ENCODE assay signal across 8 cellular contexts in genomic region chr2:196131384-196131861, GRCh38. TPM values are rescaled to one million over a fixed set of nuclear protein-coding genes. Genes with fewer than 3 reads are reported as not detected.
A peak's percentile ranks its signal among the peaks of the same experiment; 100 is the strongest.
DNase-seq lines count a peak whose midpoint lies in the region; ATAC-seq, FAIRE-seq and TF ChIP-seq lines count a peak whose summit lies in the region.

No MANE protein-coding gene starts in this region.

- CTCF ChIA-PET in CD4-positive, alpha-beta T cell (lab: Charles Lee), result interaction anchor here (0.7 to 0.8 kb wide), 3 partner anchors 9 to 206 kb away, joined by 3 read pairs; no protein-coding TSS in a partner anchor

- H3K9ac ChIP-seq in GM23248, result no peak overlapping the region
- no peak overlapping the region for H3K9ac ChIP-seq in kidney (ENCODE audit: low read length in 2 of 2)

- no peak overlapping the region for H3K27ac ChIP-seq in CD4-positive, alpha-beta T cell (ENCODE audit: low read depth, low read length)
- H3K27ac ChIP-seq in GM23248 (no peak overlapping the region), SJCRH30 (no peak overlapping the region), kidney (ENCODE audit: low read depth in 2 of 2, low read length in 2 of 2) (no peak overlapping the region)

- peak overlapping the region; percentile 77 for H3K27ac Mint-ChIP-seq in CD4-positive, alpha-beta T cell
- H3K27ac Mint-ChIP-seq in stimulated activated naive B cell treated with anti-CD40 and anti-IgM and Interleukin-4, amounts not matched to agents 10 μg/mL and 1 μg/mL and 100 μg/mL, for 72 hours, result peak overlapping the region; percentile 89

- H3K9me3 ChIP-seq in CD4-positive, alpha-beta T cell (ENCODE audit: control insufficient read depth, low read length), result peaks cover 61% of the 10 kb centered on the region
- H3K9me3 ChIP-seq in GM23248 (ENCODE audit: low read depth) (no peaks in the 10 kb centered on the region), SJCRH30 (replicated peaks) (peaks cover 45% of the 10 kb centered on the region), kidney (ENCODE audit: control insufficient read depth in 1 of 2, low read length in 2 of 2) (peaks cover 17 to 42% of the 10 kb centered on the region in 2 donors)

- peaks cover 9% of the 10 kb centered on the region; the same call in 1 of the 2 replicates for H3F3A ChIP-seq in GM23248 (ENCODE audit: insufficient read depth)

- 54 to 68% methylated on average over 6 of the region's 6 CpGs for WGBS in GM23248 (ENCODE audit: low coverage in 1 of 2, low lambda C conversion rate in 2 of 2, missing lambda C conversion rate in 2 of 2), 2 experiments

- H3K9me3 Mint-ChIP-seq in CD4-positive, alpha-beta T cell, result peaks cover 24% of the 10 kb centered on the region
- H3K9me3 Mint-ChIP-seq in stimulated activated naive B cell treated with anti-CD40 and anti-IgM and Interleukin-4, amounts not matched to agents 10 μg/mL and 1 μg/mL and 100 μg/mL, for 72 hours, result peaks cover 35 to 36% of the 10 kb centered on the region in 2 donors

- H3K4me1 ChIP-seq in GM23248 (ENCODE audit: insufficient read depth), result no peaks in the 10 kb centered on the region
- H3K4me1 ChIP-seq in SJCRH30, result no peaks in the 10 kb centered on the region
- no peaks in the 10 kb centered on the region for H3K4me1 ChIP-seq in kidney (ENCODE audit: control insufficient read depth in 1 of 2, insufficient read depth in 1 of 2, low read depth in 1 of 2, low read length in 2 of 2)

- H3K27me3 Mint-ChIP-seq in CD4-positive, alpha-beta T cell, result no peaks in the 10 kb centered on the region
- no peaks in the 10 kb centered on the region for H3K27me3 Mint-ChIP-seq in stimulated activated naive B cell treated with anti-CD40 and anti-IgM and Interleukin-4, amounts not matched to agents 10 μg/mL and 1 μg/mL and 100 μg/mL, for 72 hours

- in situ Hi-C loops in GM23248 (cut with MboI), result no loop called here

- DNase-seq in CD4-positive, alpha-beta T cell, result peak in 8 of 10 experiments; percentile 33 to 58 (median 46)
- DNase-seq in GM23248 (peak; percentile 45), SJCRH30 (peak; percentile 88 to 95), kidney tubule cell (ENCODE audit: low spot score) (peak; percentile 22), globus pallidus (ENCODE audit: low spot score) (no peak), kidney (no peak)
- peak in 3 of 4 experiments; percentile 5 to 13 (median 9) for DNase-seq in activated naive CD4-positive, alpha-beta T cell (lab: John Stamatoyannopoulos, UW)
- DNase-seq in stimulated activated naive B cell treated with anti-CD40 and anti-IgM and Interleukin-4, amounts not matched to agents 10 μg/mL and 1 μg/mL and 100 μg/mL, for 72 hours, result no peak

- peak; percentile 28 for ATAC-seq in CD4-positive, alpha-beta T cell (ENCODE audit: poor library complexity)
- peak; percentile 64 to 66 for ATAC-seq in stimulated activated naive B cell treated with anti-CD40 and anti-IgM and Interleukin-4, amounts not matched to agents 10 μg/mL and 1 μg/mL and 100 μg/mL, for 72 hours (replicated peaks)

- peaks cover 79% of the 10 kb centered on the region for H3K36me3 Mint-ChIP-seq in CD4-positive, alpha-beta T cell (ENCODE audit: low read depth)
- H3K36me3 Mint-ChIP-seq in stimulated activated naive B cell treated with anti-CD40 and anti-IgM and Interleukin-4, amounts not matched to agents 10 μg/mL and 1 μg/mL and 100 μg/mL, for 72 hours, result peaks cover 60 to 68% of the 10 kb centered on the region in 2 donors

- peaks cover 22% of the 10 kb centered on the region for H3K4me1 Mint-ChIP-seq in CD4-positive, alpha-beta T cell (ENCODE audit: low read depth)
- H3K4me1 Mint-ChIP-seq in stimulated activated naive B cell treated with anti-CD40 and anti-IgM and Interleukin-4, amounts not matched to agents 10 μg/mL and 1 μg/mL and 100 μg/mL, for 72 hours, result peaks cover 2 to 16% of the 10 kb centered on the region in 2 donors

- no peaks in the 10 kb centered on the region for H4K20me1 ChIP-seq in GM23248 (ENCODE audit: insufficient read depth)

- H3K9me2 ChIP-seq in GM23248 (ENCODE audit: insufficient read depth), result no peaks in the 10 kb centered on the region

- H3K4me2 ChIP-seq in GM23248 (ENCODE audit: unreplicated experiment), result no peak overlapping the region

- POLR2A ChIA-PET in CD4-positive, alpha-beta T cell (lab: Charles Lee), result interaction anchor here (1.0 to 4.6 kb wide), 8 partner anchors 13 to 147 kb away, joined by 3 to 24 read pairs (median 4); partner anchors contain the start of gene STK17B

- no peaks in the 10 kb centered on the region for H3K27me3 ChIP-seq in CD4-positive, alpha-beta T cell (ENCODE audit: control insufficient read depth, insufficient read depth, low read length)
- H3K27me3 ChIP-seq in GM23248 (replicated peaks; ENCODE audit: insufficient read depth), result no peaks in the 10 kb centered on the region
- H3K27me3 ChIP-seq in SJCRH30, result no peaks in the 10 kb centered on the region

- peak; percentile 55 for TF ChIP-seq CTCF in CD4-positive, alpha-beta T cell (IDR thresholded peaks at IDR 0.05)
- TF ChIP-seq CTCF in kidney (IDR thresholded peaks at IDR 0.05; ENCODE audit: borderline replicate concordance, extremely low read depth, insufficient read depth), result no peak

- intact Hi-C loops in CD4-positive, alpha-beta T cell (cut with DNase I, micrococcal nuclease), result loop anchor here in 1 of 2 experiments (2.0 to 5.0 kb wide), 3 partner anchors 36 to 205 kb away; no protein-coding TSS in a partner anchor
- intact Hi-C loops in kidney (cut with DNase I), result no loop called here

- no peak overlapping the region for H2AFZ ChIP-seq in GM23248

- no peak overlapping the region for H3K4me3 ChIP-seq in GM23248
- no peak overlapping the region for H3K4me3 ChIP-seq in SJCRH30
- H3K4me3 ChIP-seq in kidney (ENCODE audit: low read length in 2 of 2), result no peak overlapping the region

- peaks cover 35% of the 10 kb centered on the region for H3K36me3 ChIP-seq in GM23248 (ENCODE audit: low read depth)
- H3K36me3 ChIP-seq in SJCRH30, result peaks cover 41% of the 10 kb centered on the region
- no peaks in the 10 kb centered on the region for H3K36me3 ChIP-seq in kidney (ENCODE audit: control insufficient read depth in 1 of 2, insufficient read depth in 2 of 2, low read length in 2 of 2)

- H3K79me2 ChIP-seq in GM23248 (ENCODE audit: insufficient read depth), result no peaks in the 10 kb centered on the region

- no peak for FAIRE-seq in kidney (lab: Jason Lieb, UNC)

- peak overlapping the region; percentile 3 for H3K4me3 Mint-ChIP-seq in CD4-positive, alpha-beta T cell
- peak overlapping the region in 1 of 2 donors; percentile 8 for H3K4me3 Mint-ChIP-seq in stimulated activated naive B cell treated with anti-CD40 and anti-IgM and Interleukin-4, amounts not matched to agents 10 μg/mL and 1 μg/mL and 100 μg/mL, for 72 hours

RNA-seq across cellular contexts. Expression of gene STK17B, which starts 40.0 kb away (rescaled TPM):
- 100 to 1,000 TPM; 645 to 648 TPM for total RNA-seq in CD4-positive, alpha-beta T cell
- 23.6 and 31.0 TPM in 2 replicates for total RNA-seq in GM23248 (2014; rRNA removed; shearing (Covaris generic))
- polyA plus RNA-seq in GM23248 (2016; fragmentation: Nextera tagmentation; extraction: Ambion mirVana) (13.1 and 13.7 TPM in 2 replicates), kidney (ENCODE audit: insufficient read depth, low read depth, low replicate concordance) (3.4 TPM)
- 138 and 165 TPM in 2 replicates for total RNA-seq in SJCRH30 (2014; rRNA removed; shearing (Covaris generic))
- 41.0 TPM for total RNA-seq in kidney

Comparison
In these comparisons a context has a peak if more than half of its experiments do, and no peak if none do; other contexts are left out.
1. DNase-seq: peak in CD4-positive, alpha-beta T cell (8 of 10), GM23248 (single experiment), SJCRH30 (2 of 2), activated naive CD4-positive, alpha-beta T cell (3 of 4) and kidney tubule cell (single experiment); none in stimulated activated naive B cell treated with anti-CD40 and anti-IgM and Interleukin-4, amounts not matched to agents 10 μg/mL and 1 μg/mL and 100 μg/mL, for 72 hours (single experiment), globus pallidus (single experiment) and kidney (single experiment).